Comparison of ENCODE assay signal across 19 cellular contexts in the genomic region with DNA sequence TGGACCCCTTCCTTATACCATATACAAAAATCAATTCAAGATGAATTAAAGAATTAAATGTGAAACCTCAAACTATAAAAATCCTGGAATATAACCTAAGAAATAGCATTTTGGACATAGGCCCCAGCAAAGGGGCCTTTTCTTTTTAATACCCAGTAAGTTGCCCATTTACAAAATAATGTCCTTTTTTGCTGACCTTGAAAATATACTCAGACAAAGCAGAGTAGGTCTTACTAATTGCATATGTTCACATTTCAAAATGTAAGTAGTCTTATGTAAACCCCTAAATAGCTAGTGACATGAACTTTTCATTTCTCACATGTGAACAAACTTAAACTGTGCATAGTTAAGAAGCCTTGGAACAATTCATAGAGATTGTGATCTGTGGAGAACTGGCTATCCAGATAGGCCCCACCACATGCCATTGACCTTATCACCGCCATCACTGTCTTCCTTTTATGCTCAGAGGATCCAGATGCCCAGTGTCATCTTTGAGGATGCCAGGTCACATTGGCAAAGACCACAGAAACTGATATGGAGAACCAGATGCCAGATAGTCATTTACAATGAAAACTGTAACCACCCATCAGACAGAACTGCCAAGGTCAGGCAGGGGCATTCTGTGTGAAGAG.
"Had no signal": no experiment of that assay in that cellular context is flagged by ENCODE, and none has a peak within 500 bp of the region (broad histone marks: within the 10 kb centered on the region; RNA-seq: fewer than 3 reads in every experiment).

No MANE protein-coding gene starts in this region.

- H3K9me3 ChIP-seq: colonic mucosa, mucosa of descending colon, ovary, right atrium auricular region, tibial nerve had no signal

- H3K9ac ChIP-seq: neural progenitor cell had no signal

- H3K4me3 Mint-ChIP-seq: natural killer cell; neural progenitor cell; stimulated activated effector memory CD8-positive, alpha-beta T cell treated with anti-CD3 and anti-CD28 coated beads, Interleukin-12 subunit alpha, Interleukin-12 subunit beta, amount 100 ng/mL, for 72 hours; stimulated activated naive CD8-positive, alpha-beta T cell treated with anti-CD3 and anti-CD28 coated beads, Interleukin-15, Interleukin-2, amounts not matched to agents 100 ng/mL and 50 ng/mL, for 24 hours had no signal

- H3K27me3 ChIP-seq: colonic mucosa, heart left ventricle, neural progenitor cell, ovary, right atrium auricular region, tibial nerve had no signal

- ATAC-seq: heart left ventricle; mucosa of descending colon; natural killer cell; stimulated activated effector memory CD8-positive, alpha-beta T cell treated with anti-CD3 and anti-CD28 coated beads, Interleukin-12 subunit alpha, Interleukin-12 subunit beta, amount 100 ng/mL, for 72 hours had no signal

- H3K36me3 Mint-ChIP-seq: natural killer cell; neural progenitor cell; stimulated activated effector memory CD8-positive, alpha-beta T cell treated with anti-CD3 and anti-CD28 coated beads, Interleukin-12 subunit alpha, Interleukin-12 subunit beta, amount 100 ng/mL, for 72 hours had no signal

- H3K27ac Mint-ChIP-seq: natural killer cell; neural progenitor cell; stimulated activated effector memory CD8-positive, alpha-beta T cell treated with anti-CD3 and anti-CD28 coated beads, Interleukin-12 subunit alpha, Interleukin-12 subunit beta, amount 100 ng/mL, for 72 hours; stimulated activated naive CD8-positive, alpha-beta T cell treated with anti-CD3 and anti-CD28 coated beads, Interleukin-15, Interleukin-2, amounts not matched to agents 100 ng/mL and 50 ng/mL, for 24 hours had no signal

- H3K36me3 ChIP-seq: colonic mucosa, neural progenitor cell, ovary, right atrium auricular region had no signal

- H3K4me3 ChIP-seq: colonic mucosa, heart left ventricle, mucosa of descending colon, neural progenitor cell, ovary, right atrium auricular region, tibial nerve had no signal

- H3K27me3 Mint-ChIP-seq: stimulated activated naive CD8-positive, alpha-beta T cell treated with anti-CD3 and anti-CD28 coated beads, Interleukin-15, Interleukin-2, amounts not matched to agents 100 ng/mL and 50 ng/mL, for 24 hours had no signal

- H2AFZ ChIP-seq: neural progenitor cell had no signal

- H3K4me1 ChIP-seq: colonic mucosa, neural progenitor cell, right atrium auricular region had no signal

- H3K27ac ChIP-seq: colonic mucosa, heart left ventricle, neural progenitor cell, right atrium auricular region, tibial nerve had no signal

- H3K4me1 Mint-ChIP-seq: natural killer cell; neural progenitor cell; stimulated activated effector memory CD8-positive, alpha-beta T cell treated with anti-CD3 and anti-CD28 coated beads, Interleukin-12 subunit alpha, Interleukin-12 subunit beta, amount 100 ng/mL, for 72 hours had no signal

- H3K4me2 ChIP-seq: neural progenitor cell had no signal

- H3K9me3 Mint-ChIP-seq: neural progenitor cell; stimulated activated effector memory CD8-positive, alpha-beta T cell treated with anti-CD3 and anti-CD28 coated beads, Interleukin-12 subunit alpha, Interleukin-12 subunit beta, amount 100 ng/mL, for 72 hours had no signal

- FAIRE-seq: small intestine had no signal

- DNase-seq: cerebellar nuclear complex; colonic mucosa; dermis blood vessel endothelial cell; foreskin melanocyte; heart left ventricle; hippocampal formation; mammary epithelial cell; mucosa of descending colon; natural killer cell; nucleus accumbens; ovary; small intestine; stimulated activated CD4-positive, alpha-beta T cell treated with anti-CD3 and anti-CD28 coated beads, Interleukin-2, amount 100 ng/mL, for 48 hours; stimulated activated CD8-positive, alpha-beta memory T cell treated with anti-CD3 and anti-CD28 coated beads, Interleukin-4, amount 100 ng/mL, for 48 hours had no signal
